19 cellular contexts compared by ENCODE assay signal in the genomic region with DNA sequence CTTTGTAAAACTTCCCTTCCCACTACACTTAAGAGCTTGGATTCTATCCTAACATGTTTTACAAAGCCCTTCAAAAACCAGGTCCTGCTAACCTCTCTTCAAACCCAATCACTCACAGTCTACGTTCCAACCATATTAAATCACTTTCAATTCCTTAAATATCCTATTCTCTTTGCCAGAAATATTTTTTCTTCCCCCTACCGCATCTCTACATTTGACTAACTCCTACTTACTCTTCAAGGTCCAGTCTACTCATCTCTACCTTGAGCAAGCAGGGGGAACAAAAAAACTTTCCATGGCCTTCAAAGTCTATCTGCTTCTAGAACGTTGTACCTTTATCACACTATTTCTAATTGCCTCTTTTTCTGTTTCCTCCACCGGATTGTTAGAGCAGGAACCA. TPM values are rescaled to one million over a fixed set of nuclear protein-coding genes. Genes with fewer than 3 reads are reported as not detected.
A peak's percentile ranks its signal among the peaks of the same experiment; 100 is the strongest.
DNase-seq lines count a peak whose midpoint lies in the region; ATAC-seq, FAIRE-seq and TF ChIP-seq lines count a peak whose summit lies in the region.
"Had no signal": no experiment of that assay in that cellular context is flagged by ENCODE, and none has a peak within 500 bp of the region (broad histone marks: within the 10 kb centered on the region; RNA-seq: fewer than 3 reads in every experiment).

No MANE protein-coding gene starts in this region.

- DNase-seq in GM12891 (ENCODE audit: insufficient read length, low spot score) (no peak), RCC 7860 (ENCODE audit: low spot score) (peak; percentile 1), cerebellar cortex (ENCODE audit: low spot score) (no peak), posterior vena cava (ENCODE audit: low spot score) (no peak), cerebellar nuclear complex (lab: John Stamatoyannopoulos, UW) (no peak), DMS79 treated with DMSO at 0.1 percent for 48 hours (lab: John Stamatoyannopoulos, UW) (no peak)
- DNase-seq: ACHN; C1 segment of cervical spinal cord; Calu3; CD4-positive, alpha-beta T cell; DMS 273 treated with DMSO at 0.1 percent for 48 hours; GM23248 had no signal

- TF ChIP-seq POLR2A in GM12891 (IDR thresholded peaks at IDR 0.05; ENCODE audit: low read depth, low read length) = no peak

- FAIRE-seq in GM12891 (lab: Jason Lieb, UNC) (no peak), RCC 7860 (lab: Jason Lieb, UNC) (no peak)
- FAIRE-seq: G401.6, GM18507, H54, HepG2, HTR-8/SVneo had no signal

- intact Hi-C loops in posterior vena cava (cut with DNase I) = no loop called here

- peak; percentile 57 for ATAC-seq in HG02884 (IDR thresholded peaks at IDR 0.05; ENCODE audit: unreplicated experiment)
- ATAC-seq: HCT116, HepG2 had no signal

TF ChIP-seq in GM12891, 5 proteins besides CTCF, POLR2A, EP300 and RAD21:
- TF ChIP-seq POU2F2 (IDR thresholded peaks at IDR 0.05; ENCODE audit: low read depth, low read length) (no peak), SPI1 (IDR thresholded peaks at IDR 0.05; ENCODE audit: low read depth, low read length) (peak; percentile 69)

RNA-seq across cellular contexts. Expression of gene ERGIC2, which starts 6.1 kb away (rescaled TPM):
- polyA plus RNA-seq in GM12891 (2012; ENCODE audit: low read depth, missing spikeins) = 47.6 TPM
- total RNA-seq in posterior vena cava = 10 to 100 TPM; 79.5 to 93.4 TPM
